8 cellular contexts compared by ENCODE assay signal in genomic region chr21:45074818-45075605, GRCh38. TPM values are rescaled to one million over a fixed set of nuclear protein-coding genes. Genes with fewer than 3 reads are reported as not detected.
DNase-seq lines count a peak whose midpoint lies in the region; ATAC-seq and TF ChIP-seq lines count a peak whose summit lies in the region.

No MANE protein-coding gene starts in this region.

- no peaks in the 10 kb centered on the region for H3K27me3 Mint-ChIP-seq in T-helper 2 cell treated with Interferon-gamma antibody and Interleukin-4, amounts not matched to agents 5 μg/mL and 100 μg/mL, for 36 hours (ENCODE audit: low read depth)

- no peak overlapping the region for H3K4ac ChIP-seq in mesenchymal stem cell (ENCODE audit: low read depth in 1 of 2, low read length in 2 of 2)

- H4K8ac ChIP-seq in mesenchymal stem cell (ENCODE audit: low read length) = peak overlapping the region; percentile 48

- no peaks in the 10 kb centered on the region for H3K36me3 ChIP-seq in ectodermal cell (ENCODE audit: control insufficient read depth, insufficient read depth, low read length)
- peaks cover 0 to 4% of the 10 kb centered on the region in 2 experiments for H3K36me3 ChIP-seq in mesenchymal stem cell (ENCODE audit: control insufficient read depth in 1 of 2, insufficient read depth in 2 of 2, low read depth in 1 of 2, low read length in 2 of 2)
- no peaks in the 10 kb centered on the region for H3K36me3 ChIP-seq in testis (ENCODE audit: low read depth, missing control alignments)

- intact Hi-C loops in testis (cut with DNase I; ENCODE audit: low total_unique reads) = no loop called here

- H3K36me3 Mint-ChIP-seq in T-helper 2 cell treated with Interferon-gamma antibody and Interleukin-4, amounts not matched to agents 5 μg/mL and 100 μg/mL, for 36 hours (ENCODE audit: low read depth) = peaks cover 3% of the 10 kb centered on the region

- peak overlapping the region; percentile 65 for H3K9ac ChIP-seq in mesenchymal stem cell (ENCODE audit: low read length)

- peak overlapping the region; percentile 10 for H2AFZ ChIP-seq in mesenchymal stem cell (ENCODE audit: low read depth, low read length)

- H3K4me1 ChIP-seq in ectodermal cell (ENCODE audit: control insufficient read depth, insufficient read depth, low read length) (peaks cover 11% of the 10 kb centered on the region), mesenchymal stem cell (ENCODE audit: control insufficient read depth, insufficient read depth, low read depth, low read length) (peaks cover 17% of the 10 kb centered on the region), testis (peaks cover 2% of the 10 kb centered on the region)

- peak overlapping the region; percentile 49 for H2BK15ac ChIP-seq in mesenchymal stem cell (ENCODE audit: low read depth, poor library complexity, severe bottlenecking)

- H3K4me3 ChIP-seq in GM12865 (ENCODE audit: low read depth, low read length) (peak overlapping the region; percentile 20), ectodermal cell (ENCODE audit: insufficient read depth, low read depth, low read length) (peak overlapping the region; percentile 46), mesenchymal stem cell (ENCODE audit: insufficient read depth in 1 of 2, low read depth in 1 of 2, low read length in 2 of 2) (peak overlapping the region; percentile 79 to 86), testis (peak overlapping the region; percentile 68 to 71)

- ATAC-seq in HG03175 (IDR thresholded peaks at IDR 0.05; ENCODE audit: unreplicated experiment) (peak; percentile 10), GM21381 (IDR thresholded peaks at IDR 0.05; ENCODE audit: unreplicated experiment) (no peak)

- peak overlapping the region; percentile 91 for H3K4me3 Mint-ChIP-seq in T-helper 2 cell treated with Interferon-gamma antibody and Interleukin-4, amounts not matched to agents 5 μg/mL and 100 μg/mL, for 36 hours

- no peak overlapping the region for H3K27ac ChIP-seq in ectodermal cell (ENCODE audit: insufficient read depth, low read depth, low read length, poor library complexity, severe bottlenecking)
- no peak overlapping the region for H3K27ac ChIP-seq in mesenchymal stem cell (ENCODE audit: low read length, poor library complexity, severe bottlenecking)
- peak overlapping the region in 1 of 2 donors; percentile 53 for H3K27ac ChIP-seq in testis

- DNase-seq in GM12865 (ENCODE audit: low read depth) (peak; percentile 27), mesenchymal stem cell (peak; percentile 59), testis (peak; percentile 23), DMS114 treated with DMSO at 0.1 percent for 48 hours (lab: John Stamatoyannopoulos, UW; ENCODE audit: unreplicated experiment) (no peak)
- peak; percentile 25 for DNase-seq in T-helper 2 cell treated with Interferon-gamma antibody and Interleukin-4, amounts not matched to agents 5 μg/mL and 100 μg/mL, for 36 hours (ENCODE audit: low spot score)

- no peak overlapping the region for H2BK120ac ChIP-seq in mesenchymal stem cell (ENCODE audit: low read depth, low read length)

- H3K27ac Mint-ChIP-seq in T-helper 2 cell treated with Interferon-gamma antibody and Interleukin-4, amounts not matched to agents 5 μg/mL and 100 μg/mL, for 36 hours = peak overlapping the region; percentile 75

- H2AK5ac ChIP-seq in mesenchymal stem cell (ENCODE audit: low read length, severe bottlenecking) = no peak overlapping the region

- peak overlapping the region in 1 of 2 experiments; percentile 80 for H3K14ac ChIP-seq in mesenchymal stem cell (ENCODE audit: low read length in 2 of 2)

- no peak overlapping the region for H4K91ac ChIP-seq in mesenchymal stem cell (ENCODE audit: low read length)

- peaks cover 7% of the 10 kb centered on the region for H3K79me1 ChIP-seq in mesenchymal stem cell (replicated peaks; ENCODE audit: low read length, poor library complexity, severe bottlenecking)

- peak overlapping the region; percentile 93 for H3K4me2 ChIP-seq in mesenchymal stem cell (ENCODE audit: low read length, poor library complexity, severe bottlenecking)

- peaks cover 47% of the 10 kb centered on the region for H3K4me1 Mint-ChIP-seq in T-helper 2 cell treated with Interferon-gamma antibody and Interleukin-4, amounts not matched to agents 5 μg/mL and 100 μg/mL, for 36 hours (ENCODE audit: low read depth)

- H3K9me3 Mint-ChIP-seq in T-helper 2 cell treated with Interferon-gamma antibody and Interleukin-4, amounts not matched to agents 5 μg/mL and 100 μg/mL, for 36 hours = no peaks in the 10 kb centered on the region

- no peak for TF ChIP-seq CTCF in GM12865 (IDR thresholded peaks at IDR 0.05; ENCODE audit: insufficient read depth, low read depth, low read length, missing control alignments)
- no peak for TF ChIP-seq CTCF in testis (IDR thresholded peaks at IDR 0.05)

- WGBS in ectodermal cell, 2 experiments = 2% methylated on average over 99 of the region's 99 CpGs
- WGBS in mesenchymal stem cell = 2% methylated on average over 70 of the region's 99 CpGs
- 0% methylated on average over 2 to 52 of the region's 99 CpGs for WGBS in testis, 2 donors

- no peak overlapping the region for H2BK12ac ChIP-seq in mesenchymal stem cell (ENCODE audit: low read length in 2 of 2)

- H3K18ac ChIP-seq in mesenchymal stem cell (ENCODE audit: low read depth in 1 of 2, low read length in 2 of 2) = peak overlapping the region; percentile 9 to 44

- H3K9me3 ChIP-seq in ectodermal cell (ENCODE audit: control insufficient read depth, low read length) = no peaks in the 10 kb centered on the region
- no peaks in the 10 kb centered on the region for H3K9me3 ChIP-seq in mesenchymal stem cell (ENCODE audit: control insufficient read depth, low read length)
- H3K9me3 ChIP-seq in testis = no peaks in the 10 kb centered on the region

- TF ChIP-seq POLR2A in testis (IDR thresholded peaks at IDR 0.05) = no peak

- H3K27me3 ChIP-seq in ectodermal cell (ENCODE audit: control insufficient read depth, insufficient read depth, low read length, poor library complexity, severe bottlenecking) (peaks cover 21% of the 10 kb centered on the region), mesenchymal stem cell (ENCODE audit: control insufficient read depth in 1 of 2, insufficient read depth in 1 of 2, low read length in 2 of 2) (no peaks in the 10 kb centered on the region), testis (no peaks in the 10 kb centered on the region)

- peak overlapping the region in 1 of 2 experiments; percentile 57 for H3K23ac ChIP-seq in mesenchymal stem cell (ENCODE audit: low read length in 2 of 2)

- H2BK5ac ChIP-seq in mesenchymal stem cell (ENCODE audit: low read depth, low read length, poor library complexity, severe bottlenecking) = no peak overlapping the region

RNA-seq across cellular contexts. Expression of gene ADARB1, which starts 0.6 kb away (rescaled TPM):
- 12.8 TPM for polyA plus RNA-seq in ectodermal cell (2013, experiment 1 of 4)
- 12.7 TPM for polyA plus RNA-seq in ectodermal cell (2013, experiment 2 of 4)
- polyA plus RNA-seq in ectodermal cell (2013, experiment 3 of 4) = 6.2 TPM
- 8.5 TPM for polyA plus RNA-seq in ectodermal cell (2013, experiment 4 of 4)
- polyA plus RNA-seq in mesenchymal stem cell (2013, experiment 1 of 2) = 4.7 TPM
- 5.0 TPM for polyA plus RNA-seq in mesenchymal stem cell (2013, experiment 2 of 2)
- 10 to 100 TPM; 17.6 TPM for total RNA-seq in testis
- 23.0 TPM for polyA plus RNA-seq in testis (ENCODE audit: insufficient read depth, low read depth, low replicate concordance)

Comparison
In these comparisons a context has a peak if more than half of its experiments do, and no peak if none do; other contexts are left out.
1. H3K4me3 ChIP-seq: peak in every context shown above with its lines; median percentile 82 in mesenchymal stem cell; 70 in testis; 46 in ectodermal cell; 20 in GM12865.